25 cellular contexts compared by ENCODE assay signal in the genomic region with DNA sequence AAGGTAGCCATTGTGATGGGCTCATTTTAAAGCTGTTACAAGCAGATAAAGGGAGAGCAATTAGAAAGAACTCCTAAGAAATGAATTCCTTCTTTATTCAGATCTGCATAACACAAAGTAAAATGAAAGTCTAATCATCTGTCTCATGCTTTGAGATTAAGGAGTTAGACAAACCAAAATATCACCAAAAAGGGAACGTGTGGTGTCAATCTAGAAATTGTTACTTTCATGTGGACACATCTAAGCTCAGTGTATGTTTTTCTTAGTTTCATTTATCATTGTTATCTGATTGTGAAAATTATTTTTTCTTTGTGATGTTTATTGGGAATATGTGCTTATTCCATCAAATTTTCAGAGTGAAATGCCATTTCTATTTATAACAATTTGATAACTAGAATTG.
"Had no signal": no experiment of that assay in that cellular context is flagged by ENCODE, and none has a peak within 500 bp of the region (broad histone marks: within the 10 kb centered on the region; RNA-seq: fewer than 3 reads in every experiment).

No MANE protein-coding gene starts in this region.

- H3K36me3 ChIP-seq: colonic mucosa, esophagus muscularis mucosa, left lung, ovary, right atrium auricular region, tibial nerve had no signal

- H3K9me3 ChIP-seq: colonic mucosa, esophagus muscularis mucosa, left lung, ovary, psoas muscle, right atrium auricular region, tibial nerve had no signal

- H3K4me2 ChIP-seq: hepatocyte had no signal

- H3K4me1 ChIP-seq: colonic mucosa, esophagus muscularis mucosa, left lung, psoas muscle, right atrium auricular region, tibial nerve had no signal

- H3K36me3 Mint-ChIP-seq: activated naive CD8-positive, alpha-beta T cell treated with anti-CD3 and anti-CD28 coated beads, Interleukin-2, amount 10 ng/mL, durations not matched to agents 7 days and 5 days; immature natural killer cell; natural killer cell treated with Interleukin-12 subunit alpha and Interleukin-12 subunit beta and Interleukin-15 and Interleukin-18, amount 100 ng/mL, for 72 hours; WTC11 had no signal

- DNase-seq: activated CD4-positive, alpha-beta T cell treated with anti-CD3 and anti-CD28 coated beads for 36 hours; activated CD4-positive, alpha-beta T cell treated with anti-CD3 and anti-CD28 coated beads, Interleukin-2, amount 50 U/mL, for 4 hours; activated CD8-positive, alpha-beta memory T cell treated with anti-CD3 and anti-CD28 coated beads, Interleukin-2, amount 50 U/mL, for 48 hours; activated naive CD4-positive, alpha-beta T cell; activated naive CD8-positive, alpha-beta T cell treated with anti-CD3 and anti-CD28 coated beads, Interleukin-2, amount 10 ng/mL, durations not matched to agents 7 days and 5 days; activated T-cell treated with anti-CD3 and anti-CD28 coated beads, Interleukin-2, amount 50 U/mL, for 4 hours; amniotic stem cell; colonic mucosa; glutamatergic neuron; immature natural killer cell; left lung; midbrain; ovary; psoas muscle; spleen; stimulated activated CD4-positive, alpha-beta T cell treated with anti-CD3 and anti-CD28 coated beads, Interleukin-4, amount 100 ng/mL, for 1 hour; stimulated activated naive CD8-positive, alpha-beta T cell treated with anti-CD3 and anti-CD28 coated beads, Interleukin-15, amount 100 ng/mL, for 72 hours; T1000 had no signal

- H3K27ac ChIP-seq: colonic mucosa, esophagus muscularis mucosa, hepatocyte, left lung, ovary, psoas muscle, right atrium auricular region, tibial nerve had no signal

- H3K27ac Mint-ChIP-seq: activated CD4-positive, alpha-beta T cell treated with anti-CD3 and anti-CD28 coated beads for 36 hours; activated naive CD8-positive, alpha-beta T cell treated with anti-CD3 and anti-CD28 coated beads, Interleukin-2, amount 10 ng/mL, durations not matched to agents 7 days and 5 days; activated T-helper 2 cell treated with anti-CD3 and anti-CD28 coated beads, Interferon-gamma antibody, Interleukin-2, Interleukin-4, amounts not matched to agents 10 μg/mL and 5 μg/mL and 100 μg/mL, durations not matched to agents 14 hours and 24 hours and 36 hours; immature natural killer cell; natural killer cell treated with Interleukin-12 subunit alpha and Interleukin-12 subunit beta and Interleukin-15 and Interleukin-18, amount 100 ng/mL, for 72 hours; stimulated activated naive CD8-positive, alpha-beta T cell treated with anti-CD3 and anti-CD28 coated beads, Interleukin-15, amount 100 ng/mL, for 72 hours had no signal

- H3K4me3 ChIP-seq: colonic mucosa, esophagus muscularis mucosa, hepatocyte, left lung, ovary, psoas muscle, right atrium auricular region, spleen, tibial nerve had no signal

- H3K9me3 Mint-ChIP-seq: activated naive CD8-positive, alpha-beta T cell treated with anti-CD3 and anti-CD28 coated beads, Interleukin-2, amount 10 ng/mL, durations not matched to agents 7 days and 5 days; activated T-cell treated with anti-CD3 and anti-CD28 coated beads, Interleukin-2, amount 50 U/mL, for 4 hours; activated T-helper 2 cell treated with anti-CD3 and anti-CD28 coated beads, Interferon-gamma antibody, Interleukin-2, Interleukin-4, amounts not matched to agents 10 μg/mL and 5 μg/mL and 100 μg/mL, durations not matched to agents 14 hours and 24 hours and 36 hours; immature natural killer cell; natural killer cell treated with Interleukin-12 subunit alpha and Interleukin-12 subunit beta and Interleukin-15 and Interleukin-18, amount 100 ng/mL, for 72 hours; stimulated activated naive CD8-positive, alpha-beta T cell treated with anti-CD3 and anti-CD28 coated beads, Interleukin-15, amount 100 ng/mL, for 72 hours had no signal

- ATAC-seq: activated CD4-positive, alpha-beta T cell treated with anti-CD3 and anti-CD28 coated beads for 36 hours; activated T-cell treated with anti-CD3 and anti-CD28 coated beads, Interleukin-2, amount 50 U/mL, for 4 hours; left lung; natural killer cell treated with Interleukin-12 subunit alpha and Interleukin-12 subunit beta and Interleukin-15 and Interleukin-18, amount 100 ng/mL, for 72 hours; psoas muscle; stimulated activated naive CD8-positive, alpha-beta T cell treated with anti-CD3 and anti-CD28 coated beads, Interleukin-15, amount 100 ng/mL, for 72 hours; WTC11 had no signal

- H3K27me3 ChIP-seq: colonic mucosa, esophagus muscularis mucosa, hepatocyte, left lung, ovary, right atrium auricular region, spleen, tibial nerve had no signal

- H3K4me1 Mint-ChIP-seq: activated CD4-positive, alpha-beta T cell treated with anti-CD3 and anti-CD28 coated beads for 36 hours; activated naive CD8-positive, alpha-beta T cell treated with anti-CD3 and anti-CD28 coated beads, Interleukin-2, amount 10 ng/mL, durations not matched to agents 7 days and 5 days; immature natural killer cell; stimulated activated naive CD8-positive, alpha-beta T cell treated with anti-CD3 and anti-CD28 coated beads, Interleukin-15, amount 100 ng/mL, for 72 hours had no signal

- H3K4me3 Mint-ChIP-seq: activated CD4-positive, alpha-beta T cell treated with anti-CD3 and anti-CD28 coated beads for 36 hours; activated naive CD8-positive, alpha-beta T cell treated with anti-CD3 and anti-CD28 coated beads, Interleukin-2, amount 10 ng/mL, durations not matched to agents 7 days and 5 days; activated T-cell treated with anti-CD3 and anti-CD28 coated beads, Interleukin-2, amount 50 U/mL, for 4 hours; immature natural killer cell; natural killer cell treated with Interleukin-12 subunit alpha and Interleukin-12 subunit beta and Interleukin-15 and Interleukin-18, amount 100 ng/mL, for 72 hours; stimulated activated naive CD8-positive, alpha-beta T cell treated with anti-CD3 and anti-CD28 coated beads, Interleukin-15, amount 100 ng/mL, for 72 hours; WTC11 had no signal
